In genomic region chr1:228312091-228312764, GRCh38 we compare ENCODE assay signal across 37 cellular contexts.
"Had no signal": no experiment of that assay in that cellular context is flagged by ENCODE, and none has a peak within 500 bp of the region (broad histone marks: within the 10 kb centered on the region; RNA-seq: fewer than 3 reads in every experiment).

No MANE protein-coding gene starts in this region.

- H3K4me3 Mint-ChIP-seq: activated T-cell treated with anti-CD3 and anti-CD28 coated beads, Interleukin-2, amount 50 U/mL, for 4 hours; immature natural killer cell; nephron progenitor cell; stimulated activated effector memory CD8-positive, alpha-beta T cell treated with anti-CD3 and anti-CD28 coated beads, Interleukin-12 subunit alpha, Interleukin-12 subunit beta, amount 100 ng/mL, for 72 hours; stimulated activated naive CD8-positive, alpha-beta T cell treated with anti-CD3 and anti-CD28 coated beads, Interleukin-15, Interleukin-2, amounts not matched to agents 100 ng/mL and 50 ng/mL, for 24 hours; T-helper 1 cell treated with Interleukin-12 subunit alpha and Interleukin-12 subunit beta and Interleukin-4 antibody, amounts not matched to agents 30 μg/mL and 1 μg/mL, for 36 hours had no signal

- H3K4me1 ChIP-seq: adrenal gland, colonic mucosa, gastroesophageal sphincter, pancreas, prostate gland, sigmoid colon, uterus had no signal

- H3K27ac ChIP-seq: adrenal gland, body of pancreas, colonic mucosa, dorsolateral prefrontal cortex, gastroesophageal sphincter, neutrophil, pancreas, prostate gland, sigmoid colon, thoracic aorta, uterus, VCaP had no signal

- H3K36me3 Mint-ChIP-seq: stimulated activated effector memory CD8-positive, alpha-beta T cell treated with anti-CD3 and anti-CD28 coated beads, Interleukin-12 subunit alpha, Interleukin-12 subunit beta, amount 100 ng/mL, for 72 hours had no signal

- H3K9me3 Mint-ChIP-seq: activated T-cell treated with anti-CD3 and anti-CD28 coated beads, Interleukin-2, amount 50 U/mL, for 4 hours; nephron progenitor cell; stimulated activated effector memory CD8-positive, alpha-beta T cell treated with anti-CD3 and anti-CD28 coated beads, Interleukin-12 subunit alpha, Interleukin-12 subunit beta, amount 100 ng/mL, for 72 hours had no signal

- H3K4me1 Mint-ChIP-seq: immature natural killer cell; stimulated activated effector memory CD8-positive, alpha-beta T cell treated with anti-CD3 and anti-CD28 coated beads, Interleukin-12 subunit alpha, Interleukin-12 subunit beta, amount 100 ng/mL, for 72 hours had no signal

- H3K9me3 ChIP-seq: adrenal gland, colonic mucosa, pancreas, prostate gland, SK-N-SH, uterus had no signal

- DNase-seq: activated CD4-positive, alpha-beta T cell treated with anti-CD3 and anti-CD28 coated beads for 48 hours; activated CD8-positive, alpha-beta memory T cell treated with anti-CD3 and anti-CD28 coated beads for 24 hours; activated T-cell treated with anti-CD3 and anti-CD28 coated beads, Interleukin-2, amount 50 U/mL, for 4 hours; body of pancreas; cerebellar nuclear complex; colonic mucosa; effector memory CD4-positive, alpha-beta T cell; erythroblast; hypothalamus; immature natural killer cell; kidney; mesendoderm; nephron progenitor cell; retina; sigmoid colon; SK-N-SH; small intestine; stimulated activated CD4-positive, alpha-beta T cell treated with anti-CD3 and anti-CD28 coated beads, Interleukin-4, amount 100 ng/mL, for 24 hours; SW 1271; T-helper 9 cell; trophoblast cell; uterus had no signal

- ATAC-seq: activated CD4-positive, CD25-positive, alpha-beta regulatory T cell treated with anti-CD3 and anti-CD28 coated beads, Interleukin-2, amount 50 U/mL, for 24 hours; activated naive CD4-positive, alpha-beta T cell treated with anti-CD3 and anti-CD28 coated beads, Interleukin-2, amount 50 U/mL, for 72 hours; activated T-cell treated with anti-CD3 and anti-CD28 coated beads, Interleukin-2, amount 50 U/mL, for 4 hours; body of pancreas; gastroesophageal sphincter; mucosa of descending colon; pancreas; stimulated activated effector memory CD8-positive, alpha-beta T cell treated with anti-CD3 and anti-CD28 coated beads, Interleukin-12 subunit alpha, Interleukin-12 subunit beta, amount 100 ng/mL, for 72 hours had no signal

- H3K36me3 ChIP-seq: adrenal gland, colonic mucosa, neutrophil, pancreas, prostate gland, sigmoid colon, thoracic aorta, uterus had no signal

- H3K4me3 ChIP-seq: adrenal gland, body of pancreas, colonic mucosa, dorsolateral prefrontal cortex, gastroesophageal sphincter, lung, mucosa of descending colon, pancreas, prostate gland, sigmoid colon, thoracic aorta, uterus had no signal

- H3K27me3 Mint-ChIP-seq: stimulated activated naive CD8-positive, alpha-beta T cell treated with anti-CD3 and anti-CD28 coated beads, Interleukin-15, Interleukin-2, amounts not matched to agents 100 ng/mL and 50 ng/mL, for 24 hours had no signal

- H3K27me3 ChIP-seq: adrenal gland, body of pancreas, colonic mucosa, neutrophil, pancreas, uterus had no signal

- H3K27ac Mint-ChIP-seq: activated naive CD4-positive, alpha-beta T cell treated with anti-CD3 and anti-CD28 coated beads, Interleukin-2, amount 50 U/mL, for 72 hours; immature natural killer cell; nephron progenitor cell; stimulated activated effector memory CD8-positive, alpha-beta T cell treated with anti-CD3 and anti-CD28 coated beads, Interleukin-12 subunit alpha, Interleukin-12 subunit beta, amount 100 ng/mL, for 72 hours; stimulated activated naive CD8-positive, alpha-beta T cell treated with anti-CD3 and anti-CD28 coated beads, Interleukin-15, Interleukin-2, amounts not matched to agents 100 ng/mL and 50 ng/mL, for 24 hours; T-helper 1 cell treated with Interleukin-12 subunit alpha and Interleukin-12 subunit beta and Interleukin-4 antibody, amounts not matched to agents 30 μg/mL and 1 μg/mL, for 36 hours had no signal
